ENCODE assay signal across 8 cellular contexts in the genomic region with DNA sequence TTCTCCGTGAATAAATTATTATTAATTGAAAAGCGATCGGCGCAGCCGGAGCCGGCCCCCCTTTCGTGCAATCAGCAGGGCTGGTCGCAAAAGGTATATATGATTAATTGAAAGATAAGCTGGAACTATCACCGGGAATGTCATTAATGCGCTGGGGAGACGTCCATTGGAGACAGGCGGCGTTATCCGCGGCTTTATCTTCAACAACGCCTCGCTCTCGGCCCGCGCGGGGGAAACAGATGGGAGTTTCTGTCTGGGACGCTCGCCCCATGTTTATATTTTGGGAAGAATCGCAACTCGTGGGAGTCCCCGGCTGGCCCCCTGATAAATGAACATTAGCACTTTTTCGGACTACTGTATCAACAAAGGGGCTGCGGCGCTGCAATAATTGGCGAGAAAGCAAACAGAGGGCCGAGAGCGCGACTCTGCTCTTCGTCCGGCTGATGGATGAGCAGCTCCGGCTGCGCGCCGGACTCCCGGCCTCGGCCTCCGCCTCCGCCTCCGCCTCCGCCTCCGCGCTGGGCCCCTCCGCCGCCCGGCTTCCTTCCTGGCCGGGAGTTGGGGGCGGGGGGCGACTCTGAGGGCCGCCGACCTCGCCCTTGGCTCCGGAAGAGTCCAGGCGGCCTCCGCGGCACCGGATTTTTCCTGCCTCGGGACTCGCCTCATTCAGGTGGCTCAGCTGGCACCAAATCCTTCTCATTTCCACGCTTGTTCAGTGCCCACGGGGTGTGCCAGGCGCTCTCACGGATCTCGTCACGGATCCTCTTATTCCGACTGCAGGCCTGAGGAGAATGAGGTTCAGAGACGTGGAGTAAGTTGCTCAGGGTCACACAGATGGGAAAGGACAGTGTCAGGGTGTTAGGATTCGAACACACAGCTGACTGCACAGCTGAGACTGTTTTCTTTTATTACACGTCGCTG. TPM values are rescaled to one million over a fixed set of nuclear protein-coding genes. Genes with fewer than 3 reads are reported as not detected.
DNase-seq lines count a peak whose midpoint lies in the region; ATAC-seq, FAIRE-seq and TF ChIP-seq lines count a peak whose summit lies in the region.

No MANE protein-coding gene starts in this region.

- no peak overlapping the region for H3K4ac ChIP-seq in H1 (replicated peaks; ENCODE audit: insufficient read length, low read depth, low read length)

- H4K91ac ChIP-seq in H1 (replicated peaks; ENCODE audit: insufficient read length, low read length) = peak overlapping the region; percentile 47

- no peak for TF ChIP-seq EP300 in H1 (IDR thresholded peaks at IDR 0.05; ENCODE audit: borderline replicate concordance in 1 of 2, low read depth in 2 of 2, low read length in 2 of 2)

- H3K27me3 Mint-ChIP-seq in Caco-2 (ENCODE audit: insufficient read depth, unreplicated experiment) (peaks cover 25% of the 10 kb centered on the region), neural crest cell (ENCODE audit: low read depth) (peaks cover 100% of the 10 kb centered on the region)

- H3K14ac ChIP-seq in H1 (ENCODE audit: insufficient read length) = no peak overlapping the region

- H3K36me3 Mint-ChIP-seq in Caco-2 (ENCODE audit: insufficient read depth, unreplicated experiment) (no peaks in the 10 kb centered on the region), neural crest cell (ENCODE audit: low read depth) (no peaks in the 10 kb centered on the region)

- peak overlapping the region; percentile 10 for H2BK120ac ChIP-seq in H1 (replicated peaks; ENCODE audit: low read depth, low read length)

- H3K23me2 ChIP-seq in H1 (ENCODE audit: low read depth, low read length) = peaks cover 4% of the 10 kb centered on the region; the same call in 1 of the 2 replicates

- no peak overlapping the region for H3K27ac ChIP-seq in H1 (ENCODE audit: low read depth, low read length)

- CTCF ChIA-PET in Caco-2 (lab: Charles Lee) = interaction anchor here (0.5 kb wide), 1 partner anchor 112 kb away, joined by 3 read pairs; no protein-coding TSS in a partner anchor
- CTCF ChIA-PET in H1 (lab: Charles Lee; ENCODE audit: partially characterized antibody) = interaction anchor here (0.6 to 1.4 kb wide), 2 partner anchors 13 to 33 kb away, joined by 3 to 5 read pairs; no protein-coding TSS in a partner anchor

- H2BK12ac ChIP-seq in H1 (ENCODE audit: low read depth, low read length) = peak overlapping the region; percentile 78

- H3K56ac ChIP-seq in H1 (replicated peaks; ENCODE audit: insufficient read length, low read depth, low read length) = no peak overlapping the region

- no peaks in the 10 kb centered on the region for H3K4me1 Mint-ChIP-seq in Caco-2 (ENCODE audit: low read depth, unreplicated experiment)
- H3K4me1 Mint-ChIP-seq in neural crest cell = peaks cover 60% of the 10 kb centered on the region

- H2AK5ac ChIP-seq in H1 (ENCODE audit: low read depth, low read length) = no peak overlapping the region

- no peaks in the 10 kb centered on the region for H3K79me2 ChIP-seq in H1 (ENCODE audit: control insufficient read depth in 1 of 2, insufficient read depth in 2 of 2, low read length in 2 of 2)

- H3K27me3 ChIP-seq in Caco-2 (replicated peaks; ENCODE audit: control insufficient read depth, insufficient read depth, low read length) (no peaks in the 10 kb centered on the region; the same call in 1 of the 2 replicates), H1 (replicated peaks in 1 of 4; ENCODE audit: control insufficient read depth in 3 of 4, extremely low read depth in 1 of 4, insufficient read depth in 3 of 4, low read length in 3 of 4) (peaks cover 92 to 100% (median 98%) of the 10 kb centered on the region in 4 experiments)

- 0 out of 2 replicates have a peak, but pooled peaks cover 3% of the 10 kb centered on the region for H3K4me1 ChIP-seq in Caco-2
- peaks cover 3 to 66% (median 32%) of the 10 kb centered on the region in 4 experiments for H3K4me1 ChIP-seq in H1 (replicated peaks in 1 of 4; ENCODE audit: control insufficient read depth in 3 of 4, insufficient read depth in 4 of 4, low read length in 3 of 4)

- TF ChIP-seq RAD21 in H1 (IDR thresholded peaks at IDR 0.05 in 1 of 2, conservative IDR thresholded peaks at IDR 0.05 in 1 of 2; ENCODE audit: low read depth in 2 of 2, low read length in 2 of 2) = no peak

- no peak overlapping the region for H2BK5ac ChIP-seq in H1 (ENCODE audit: low read depth, low read length)

- no peak for FAIRE-seq in H1 (lab: Jason Lieb, UNC)

- TF ChIP-seq CTCF in Caco-2 (IDR thresholded peaks at IDR 0.05; ENCODE audit: insufficient read depth in 1 of 2, low read depth in 1 of 2, low read length in 1 of 2, severe bottlenecking in 1 of 2, unreplicated experiment in 1 of 2) (no peak), H1 (IDR thresholded peaks at IDR 0.05; ENCODE audit: control extremely low read depth in 1 of 3, insufficient read depth in 1 of 3, low read depth in 1 of 3, low read length in 3 of 3) (no peak), neural crest cell (conservative IDR thresholded peaks at IDR 0.05) (no peak)

- peak overlapping the region; percentile 98; the same call in 1 of the 2 replicates for H2BK15ac ChIP-seq in H1 (ENCODE audit: low read length)

- intact Hi-C loops in Caco-2 (cut with micrococcal nuclease; ENCODE audit: unreplicated experiment) = no loop called here

- H2BK20ac ChIP-seq in H1 (ENCODE audit: low read length) = peak overlapping the region; percentile 74; the same call in 1 of the 2 replicates

- no peak for ATAC-seq in HG02885 (IDR thresholded peaks at IDR 0.05; ENCODE audit: poor library complexity, unreplicated experiment)

- H3K4me3 Mint-ChIP-seq in Caco-2 (ENCODE audit: unreplicated experiment) (peak overlapping the region; percentile 78), neural crest cell (peak overlapping the region; percentile 80)

- H2AFZ ChIP-seq in H1 (ENCODE audit: low read length) = no peak overlapping the region

- H3K79me1 ChIP-seq in H1 (ENCODE audit: low read depth, low read length) = no peaks in the 10 kb centered on the region

- no peaks in the 10 kb centered on the region for H3K9me3 Mint-ChIP-seq in Caco-2 (ENCODE audit: unreplicated experiment)
- no peaks in the 10 kb centered on the region for H3K9me3 Mint-ChIP-seq in neural crest cell

- H3K4me2 ChIP-seq in H1 (ENCODE audit: insufficient read depth in 1 of 2, low read depth in 2 of 2, low read length in 2 of 2) = peak overlapping the region; percentile 58 to 72

- H4K8ac ChIP-seq in H1 (ENCODE audit: extremely low read depth, insufficient read depth, low read length) = peak overlapping the region; percentile 45; the same call in 1 of the 2 replicates

- H3K23ac ChIP-seq in H1 (ENCODE audit: insufficient read length) = no peak overlapping the region

- no TSS peak for BruUV-seq in Caco-2 (replicated peaks; lab: Mats Ljungman, UMichigan)

- H3K4me3 ChIP-seq in Caco-2 (ENCODE audit: low read depth, low read length) = peak overlapping the region; percentile 36
- H3K4me3 ChIP-seq in H1 (ENCODE audit: extremely low read depth in 1 of 4, insufficient read depth in 2 of 4, low read depth in 3 of 4, low read length in 4 of 4) = peak overlapping the region in 3 of 4 experiments; percentile 10 to 47 (median 17); a peak in 5 of 8 replicates

- H3K36me3 ChIP-seq in Caco-2 (ENCODE audit: control insufficient read depth, insufficient read depth, low read length) (no peaks in the 10 kb centered on the region), H1 (ENCODE audit: control insufficient read depth in 2 of 4, insufficient read depth in 4 of 4, low read length in 3 of 4) (peaks cover 0 to 2% (median 0%) of the 10 kb centered on the region in 4 experiments; a peak in 1 of 8 replicates)

- peak in 1 of 2 experiments; percentile 16 for DNase-seq in Caco-2
- peak; percentile 72 for DNase-seq in HuH-7 (ENCODE audit: low spot score)
- DNase-seq in H1 (ENCODE audit: low read depth in 1 of 2, low spot score in 2 of 2) = no peak
- no peak for DNase-seq in neural crest cell (ENCODE audit: low read depth, low spot score)
- no peak for DNase-seq in LoVo (ENCODE audit: low spot score)
- no peak for DNase-seq in NAMALWA (ENCODE audit: low spot score)
- DNase-seq in GM19238 (ENCODE audit: insufficient read length, low spot score) = no peak

- H3K27ac Mint-ChIP-seq in Caco-2 (ENCODE audit: unreplicated experiment) (no peak overlapping the region), neural crest cell (ENCODE audit: unreplicated experiment) (no peak overlapping the region)

- peaks cover 31 to 33% of the 10 kb centered on the region in 2 experiments for H4K20me1 ChIP-seq in H1 (replicated peaks in 1 of 2; ENCODE audit: control insufficient read depth in 1 of 2, insufficient read depth in 2 of 2, low read length in 2 of 2)

- TF ChIP-seq POLR2A in H1 (IDR thresholded peaks at IDR 0.05; ENCODE audit: control extremely low read depth in 1 of 2, low read depth in 2 of 2, low read length in 2 of 2) = no peak

- 1% methylated on average over 73 of the region's 74 CpGs; no CpG with 5 or more reads in 1 of the 2 experiments for WGBS in H1 (ENCODE audit: extremely low coverage in 1 of 2, insufficient coverage in 1 of 2, insufficient read length in 1 of 2, insufficient replicate concordance in 2 of 2, low coverage in 1 of 2, low lambda C conversion rate in 2 of 2, missing lambda C conversion rate in 1 of 2), 2 experiments

- POLR2A ChIA-PET in Caco-2 (lab: Charles Lee) (no interaction called here), H1 (lab: Charles Lee; ENCODE audit: partially characterized antibody) (interaction anchor here (1.7 to 3.4 kb wide), 2 partner anchors 10 to 90 kb away, joined by 3 to 13 read pairs; no protein-coding TSS in a partner anchor)

- H3K9me3 ChIP-seq in Caco-2 (no peaks in the 10 kb centered on the region), H1 (ENCODE audit: insufficient read depth in 2 of 2, low read depth in 1 of 2, low read length in 1 of 2) (no peaks in the 10 kb centered on the region)

- H3K9ac ChIP-seq in H1 (replicated peaks in 1 of 4; ENCODE audit: extremely low read depth in 1 of 4, low read depth in 3 of 4, low read length in 3 of 4) = no peak overlapping the region

- H4K5ac ChIP-seq in H1 (ENCODE audit: insufficient read length, low read depth, low read length) = no peak overlapping the region

- no peak overlapping the region for H3K18ac ChIP-seq in H1 (ENCODE audit: extremely low read depth, low read length)

TF ChIP-seq in H1, 55 proteins besides CTCF, POLR2A, EP300 and RAD21 (continues in another document):
- no peak for TF ChIP-seq TEAD4 (IDR thresholded peaks at IDR 0.05; ENCODE audit: low read depth, low read length)
- no peak for TF ChIP-seq HDAC6 (IDR thresholded peaks at IDR 0.05; ENCODE audit: low read depth, low read length)

RNA-seq across cellular contexts. Expression of a gene that starts 3.6 kb away (rescaled TPM):
- total RNA-seq in Caco-2 (2022) (not detected in 2 replicates), neural crest cell (4.5 and 5.0 TPM in 2 replicates)
- not detected in 2 replicates for total RNA-seq in H1 (2021; fragmentation: NEBNext Ultra II Directional; extraction: Animal tissue kit (Norgen Biotek cat#: 25700))
- 0.13 TPM in 1 of 2 replicates, not detected in the other for polyA plus RNA-seq in H1 (2011; rRNA removed)
- not detected for polyA plus RNA-seq in H1 (2011; cell fraction: cytosol; rRNA removed)
- 0.21 TPM for polyA plus RNA-seq in H1 (2011; cell fraction: nucleus; rRNA removed)
- 0.11 TPM in 1 of 4 replicates, not detected in the others for polyA plus RNA-seq in H1 (2012, experiment 1 of 2)
- polyA plus RNA-seq in H1 (2012, experiment 2 of 2) = 0.09 TPM
- polyA plus RNA-seq in H1 (2013, experiment 1 of 2) = 0.12 TPM
- not detected for polyA plus RNA-seq in H1 (2013, experiment 2 of 2)
- 0.09 TPM in 1 of 2 replicates, not detected in the other for polyA minus RNA-seq in H1 (2011; rRNA and poly(A)+ RNA removed)
- polyA minus RNA-seq in H1 (2011; cell fraction: cytosol; rRNA and poly(A)+ RNA removed) = not detected
- 1.5 TPM for polyA minus RNA-seq in H1 (2011; cell fraction: nucleus; rRNA and poly(A)+ RNA removed)
